23 cellular contexts compared by ENCODE assay signal in genomic region chr1:43446388-43446740, GRCh38. TPM values are rescaled to one million over a fixed set of nuclear protein-coding genes. Genes with fewer than 3 reads are reported as not detected.
A peak's percentile ranks its signal among the peaks of the same experiment; 100 is the strongest.
DNase-seq lines count a peak whose midpoint lies in the region; ATAC-seq and TF ChIP-seq lines count a peak whose summit lies in the region.
"Had no signal": no experiment of that assay in that cellular context is flagged by ENCODE, and none has a peak within 500 bp of the region (broad histone marks: within the 10 kb centered on the region; RNA-seq: fewer than 3 reads in every experiment).

No MANE protein-coding gene starts in this region.

- no peak overlapping the region for H3K4me3 Mint-ChIP-seq in activated naive CD8-positive, alpha-beta T cell treated with anti-CD3 and anti-CD28 coated beads, Interleukin-2, amount 10 ng/mL, durations not matched to agents 7 days and 5 days
- no peak overlapping the region for H3K4me3 Mint-ChIP-seq in activated naive CD8-positive, alpha-beta T cell treated with anti-CD3 and anti-CD28 coated beads, Interleukin-2, amount 50 U/mL, for 24 hours
- no peak overlapping the region for H3K4me3 Mint-ChIP-seq in activated B cell treated with CpG ODN at 0.5 μM for 24 hours
- H3K4me3 Mint-ChIP-seq: activated T-cell treated with anti-CD3 and anti-CD28 coated beads, Interleukin-2, amount 50 U/mL, for 4 hours; naive thymus-derived CD8-positive, alpha-beta T cell; T-helper 1 cell treated with Interleukin-12 subunit alpha and Interleukin-12 subunit beta and Interleukin-4 antibody, amounts not matched to agents 30 μg/mL and 1 μg/mL, for 36 hours had no signal

- POLR2A ChIA-PET in activated naive CD8-positive, alpha-beta T cell treated with anti-CD3 and anti-CD28 coated beads, Interleukin-2, amount 10 ng/mL, durations not matched to agents 7 days and 5 days (lab: Charles Lee) = no interaction called here
- POLR2A ChIA-PET in activated B cell treated with CpG ODN at 0.5 μM for 24 hours (lab: Charles Lee) = no interaction called here

- no peaks in the 10 kb centered on the region for H3K4me1 Mint-ChIP-seq in activated naive CD8-positive, alpha-beta T cell treated with anti-CD3 and anti-CD28 coated beads, Interleukin-2, amount 10 ng/mL, durations not matched to agents 7 days and 5 days
- H3K4me1 Mint-ChIP-seq in activated naive CD8-positive, alpha-beta T cell treated with anti-CD3 and anti-CD28 coated beads, Interleukin-2, amount 50 U/mL, for 24 hours = no peaks in the 10 kb centered on the region
- H3K4me1 Mint-ChIP-seq in activated B cell treated with CpG ODN at 0.5 μM for 24 hours = no peaks in the 10 kb centered on the region

- TF ChIP-seq EP300 in transverse colon (IDR thresholded peaks at IDR 0.05; ENCODE audit: low read depth) = no peak

- intact Hi-C loops in activated B cell treated with CpG ODN at 0.5 μM for 24 hours (cut with micrococcal nuclease) = no loop called here
- intact Hi-C loops in transverse colon (cut with DNase I; ENCODE audit: low total_unique reads) = no loop called here

- no peak overlapping the region for H3K4me3 ChIP-seq in transverse colon
- H3K4me3 ChIP-seq: gastrocnemius medialis, HAP-1, hepatocyte, upper lobe of right lung had no signal

- no peaks in the 10 kb centered on the region for H3K27me3 Mint-ChIP-seq in activated naive CD8-positive, alpha-beta T cell treated with anti-CD3 and anti-CD28 coated beads, Interleukin-2, amount 10 ng/mL, durations not matched to agents 7 days and 5 days
- H3K27me3 Mint-ChIP-seq in activated naive CD8-positive, alpha-beta T cell treated with anti-CD3 and anti-CD28 coated beads, Interleukin-2, amount 50 U/mL, for 24 hours = no peaks in the 10 kb centered on the region
- no peaks in the 10 kb centered on the region for H3K27me3 Mint-ChIP-seq in activated B cell treated with CpG ODN at 0.5 μM for 24 hours
- H3K27me3 Mint-ChIP-seq: naive thymus-derived CD8-positive, alpha-beta T cell had no signal

- no peak overlapping the region for H3K27ac Mint-ChIP-seq in activated naive CD8-positive, alpha-beta T cell treated with anti-CD3 and anti-CD28 coated beads, Interleukin-2, amount 10 ng/mL, durations not matched to agents 7 days and 5 days
- no peak overlapping the region for H3K27ac Mint-ChIP-seq in activated naive CD8-positive, alpha-beta T cell treated with anti-CD3 and anti-CD28 coated beads, Interleukin-2, amount 50 U/mL, for 24 hours
- no peak overlapping the region for H3K27ac Mint-ChIP-seq in activated B cell treated with CpG ODN at 0.5 μM for 24 hours

- no peak for TF ChIP-seq CTCF in activated B cell treated with CpG ODN at 0.5 μM for 24 hours (IDR thresholded peaks at IDR 0.05)
- TF ChIP-seq CTCF in transverse colon (IDR thresholded peaks at IDR 0.05) = no peak

- in situ Hi-C loops in transverse colon (cut with MboI; ENCODE audit: low pct_ligation_motif_present in 1 of 4, low pct_unique_long_range_greater_than_20kb in 1 of 4, low sequenced_read_pairs in 3 of 4) = loop anchor here in 1 of 4 donors (25.0 kb wide), 1 partner anchor 191 kb away; no protein-coding TSS in a partner anchor

- H3K36me3 Mint-ChIP-seq in activated naive CD8-positive, alpha-beta T cell treated with anti-CD3 and anti-CD28 coated beads, Interleukin-2, amount 10 ng/mL, durations not matched to agents 7 days and 5 days = peaks cover 9% of the 10 kb centered on the region
- peaks cover 13% of the 10 kb centered on the region for H3K36me3 Mint-ChIP-seq in activated naive CD8-positive, alpha-beta T cell treated with anti-CD3 and anti-CD28 coated beads, Interleukin-2, amount 50 U/mL, for 24 hours (ENCODE audit: low read depth)
- H3K36me3 Mint-ChIP-seq in activated B cell treated with CpG ODN at 0.5 μM for 24 hours (ENCODE audit: low read depth) = peaks cover 89% of the 10 kb centered on the region

- no peaks in the 10 kb centered on the region for H3K9me3 Mint-ChIP-seq in activated naive CD8-positive, alpha-beta T cell treated with anti-CD3 and anti-CD28 coated beads, Interleukin-2, amount 10 ng/mL, durations not matched to agents 7 days and 5 days
- no peaks in the 10 kb centered on the region for H3K9me3 Mint-ChIP-seq in activated naive CD8-positive, alpha-beta T cell treated with anti-CD3 and anti-CD28 coated beads, Interleukin-2, amount 50 U/mL, for 24 hours
- no peaks in the 10 kb centered on the region for H3K9me3 Mint-ChIP-seq in activated B cell treated with CpG ODN at 0.5 μM for 24 hours
- H3K9me3 Mint-ChIP-seq: activated T-cell treated with anti-CD3 and anti-CD28 coated beads, Interleukin-2, amount 50 U/mL, for 4 hours; naive thymus-derived CD8-positive, alpha-beta T cell; T-helper 1 cell treated with Interleukin-12 subunit alpha and Interleukin-12 subunit beta and Interleukin-4 antibody, amounts not matched to agents 30 μg/mL and 1 μg/mL, for 36 hours had no signal

- ATAC-seq in activated naive CD8-positive, alpha-beta T cell treated with anti-CD3 and anti-CD28 coated beads, Interleukin-2, amount 10 ng/mL, durations not matched to agents 7 days and 5 days (ENCODE audit: low read depth) = no peak
- ATAC-seq in activated naive CD8-positive, alpha-beta T cell treated with anti-CD3 and anti-CD28 coated beads, Interleukin-2, amount 50 U/mL, for 24 hours = no peak
- ATAC-seq in activated B cell treated with CpG ODN at 0.5 μM for 24 hours (ENCODE audit: low read depth) (no peak), left lobe of liver (no peak), HG03039 (IDR thresholded peaks at IDR 0.05; ENCODE audit: unreplicated experiment) (no peak)
- ATAC-seq in stimulated activated naive CD8-positive, alpha-beta T cell treated with anti-CD3 and anti-CD28 coated beads, Interleukin-15, Interleukin-2, amounts not matched to agents 100 U/mL and 50 U/mL, for 24 hours = no peak
- ATAC-seq: activated T-cell treated with anti-CD3 and anti-CD28 coated beads, Interleukin-2, amount 50 U/mL, for 4 hours; gastrocnemius medialis; naive thymus-derived CD8-positive, alpha-beta T cell; upper lobe of right lung had no signal

- TF ChIP-seq POLR2A in transverse colon (IDR thresholded peaks at IDR 0.05) = no peak

- H3K27me3 ChIP-seq in transverse colon = no peaks in the 10 kb centered on the region
- H3K27me3 ChIP-seq: BE2C, gastrocnemius medialis, hepatocyte, upper lobe of right lung had no signal

- 93% methylated on average over 4 of the region's 4 CpGs; no CpG with 5 or more reads in 1 of the 2 donors for WGBS in transverse colon (ENCODE audit: low coverage in 1 of 2), 2 donors

- no peaks in the 10 kb centered on the region for H3K4me1 ChIP-seq in transverse colon
- H3K4me1 ChIP-seq: BE2C, gastrocnemius medialis, HAP-1, upper lobe of right lung had no signal

- CTCF ChIA-PET in activated B cell treated with CpG ODN at 0.5 μM for 24 hours (lab: Charles Lee) = no interaction called here

- H3K9me3 ChIP-seq in transverse colon = no peaks in the 10 kb centered on the region
- H3K9me3 ChIP-seq: BE2C, gastrocnemius medialis, HAP-1, upper lobe of right lung had no signal

- peak; percentile 23 for DNase-seq in activated naive CD8-positive, alpha-beta T cell treated with anti-CD3 and anti-CD28 coated beads, Interleukin-2, amount 10 ng/mL, durations not matched to agents 7 days and 5 days
- DNase-seq in activated naive CD8-positive, alpha-beta T cell treated with anti-CD3 and anti-CD28 coated beads, Interleukin-2, amount 50 U/mL, for 24 hours = no peak
- DNase-seq in activated B cell treated with CpG ODN at 0.5 μM for 24 hours (peak; percentile 1), left lobe of liver (ENCODE audit: low spot score) (peak; percentile 43), transverse colon (peak; percentile 1), SW 1271 (lab: John Stamatoyannopoulos, UW) (no peak)
- no peak for DNase-seq in stimulated activated naive CD8-positive, alpha-beta T cell treated with anti-CD3 and anti-CD28 coated beads, Interleukin-15, Interleukin-2, amounts not matched to agents 100 U/mL and 50 U/mL, for 24 hours
- DNase-seq: ACHN; activated T-cell treated with anti-CD3 and anti-CD28 coated beads, Interleukin-2, amount 50 U/mL, for 4 hours; BE2C; DMS53; gastrocnemius medialis; GF-D8; KBM-7; naive thymus-derived CD8-positive, alpha-beta T cell; NCI-H1105 treated with DMSO at 0.1 percent for 48 hours; NCI-H1930; NCI-H526 treated with DMSO at 0.1 percent for 48 hours; upper lobe of right lung had no signal

- no peak overlapping the region for H3K27ac ChIP-seq in transverse colon
- H3K27ac ChIP-seq: gastrocnemius medialis, hepatocyte, upper lobe of right lung had no signal

- peaks cover 0 to 48% (median 11%) of the 10 kb centered on the region in 4 donors for H3K36me3 ChIP-seq in transverse colon
- H3K36me3 ChIP-seq: BE2C had no signal

RNA-seq across cellular contexts. Expression of gene HYI, which starts 7.4 kb away (rescaled TPM):
- total RNA-seq in activated naive CD8-positive, alpha-beta T cell treated with anti-CD3 and anti-CD28 coated beads, Interleukin-2, amount 10 ng/mL, durations not matched to agents 7 days and 5 days = 10 to 100 TPM; 18.3 to 21.3 TPM
- total RNA-seq in activated B cell treated with CpG ODN at 0.5 μM for 24 hours (10.0 and 12.3 TPM in 2 replicates), left lobe of liver (47.1 TPM), transverse colon (100 to 1,000 TPM in 3 of 4 donors, 10 to 100 TPM in 1; 71.1 to 126 (median 119) TPM)

RNA-seq across cellular contexts. Expression of gene SZT2, which starts 56.7 kb away (rescaled TPM):
- total RNA-seq in activated naive CD8-positive, alpha-beta T cell treated with anti-CD3 and anti-CD28 coated beads, Interleukin-2, amount 10 ng/mL, durations not matched to agents 7 days and 5 days = 10 to 100 TPM; 84.8 to 88.2 TPM
- total RNA-seq in activated B cell treated with CpG ODN at 0.5 μM for 24 hours (108 and 139 TPM in 2 replicates), left lobe of liver (21.3 TPM), transverse colon (100 to 1,000 TPM in 2 of 4 donors, 10 to 100 TPM in 2; 43.1 to 106 (median 82.2) TPM)

RNA-seq across cellular contexts. Expression of gene MED8, which starts 56.8 kb away (rescaled TPM):
- total RNA-seq in activated naive CD8-positive, alpha-beta T cell treated with anti-CD3 and anti-CD28 coated beads, Interleukin-2, amount 10 ng/mL, durations not matched to agents 7 days and 5 days = 10 to 100 TPM; 34.3 to 35.3 TPM
- 33.8 and 37.2 TPM in 2 replicates for total RNA-seq in activated B cell treated with CpG ODN at 0.5 μM for 24 hours
- 19.7 TPM for total RNA-seq in left lobe of liver
- total RNA-seq in transverse colon = 10 to 100 TPM; 12.7 to 41.9 (median 25.0) TPM

Comparison
In these comparisons a context has a peak if more than half of its experiments do, and no peak if none do; other contexts are left out.
1. DNase-seq: peak in activated naive CD8-positive, alpha-beta T cell treated with anti-CD3 and anti-CD28 coated beads, Interleukin-2, amount 10 ng/mL, durations not matched to agents 7 days and 5 days (single experiment), activated B cell treated with CpG ODN at 0.5 μM for 24 hours (single experiment), left lobe of liver (single experiment) and transverse colon (single experiment); none in activated naive CD8-positive, alpha-beta T cell treated with anti-CD3 and anti-CD28 coated beads, Interleukin-2, amount 50 U/mL, for 24 hours (single experiment), stimulated activated naive CD8-positive, alpha-beta T cell treated with anti-CD3 and anti-CD28 coated beads, Interleukin-15, Interleukin-2, amounts not matched to agents 100 U/mL and 50 U/mL, for 24 hours (single experiment) and SW 1271 (0 of 2).